Comparison of ENCODE assay signal across 1 cellular context in the genomic region with DNA sequence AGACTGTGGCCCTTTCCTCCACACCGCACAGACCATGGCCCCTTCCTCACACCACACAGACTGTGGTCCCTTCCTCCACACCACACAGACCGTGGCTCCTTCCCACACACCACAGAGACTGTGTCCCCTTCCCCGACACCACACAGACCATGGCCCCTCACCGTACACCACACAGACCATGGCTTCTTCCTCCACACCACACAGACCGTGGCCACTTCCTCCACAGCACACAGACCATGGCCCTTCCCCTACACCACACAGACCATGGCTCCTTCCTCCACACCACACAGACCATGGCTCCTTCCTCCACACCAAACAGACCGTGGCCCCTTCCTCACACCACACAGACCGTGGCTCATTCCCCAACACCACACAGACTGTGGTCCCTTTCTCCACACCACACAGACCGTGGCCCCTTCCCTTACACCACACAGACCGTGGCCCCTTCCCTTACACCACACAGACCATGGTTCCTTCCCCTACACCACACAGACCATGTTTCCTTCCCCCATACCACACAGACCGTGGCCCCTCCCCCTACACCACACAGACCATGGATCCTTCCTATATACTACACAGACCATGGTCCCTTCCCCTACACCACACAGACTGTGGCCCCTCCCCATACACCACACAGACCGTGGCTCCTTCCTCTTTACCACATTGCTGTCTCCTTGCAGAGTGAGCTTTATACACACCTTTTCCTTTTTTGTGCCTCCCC.
TF ChIP-seq lines count a peak whose summit lies in the region.

No MANE protein-coding gene starts in this region.

TF ChIP-seq in GM12878, 131 proteins besides CTCF, POLR2A, EP300 and RAD21 (continued from another document):
- TF ChIP-seq, protein P1, sequence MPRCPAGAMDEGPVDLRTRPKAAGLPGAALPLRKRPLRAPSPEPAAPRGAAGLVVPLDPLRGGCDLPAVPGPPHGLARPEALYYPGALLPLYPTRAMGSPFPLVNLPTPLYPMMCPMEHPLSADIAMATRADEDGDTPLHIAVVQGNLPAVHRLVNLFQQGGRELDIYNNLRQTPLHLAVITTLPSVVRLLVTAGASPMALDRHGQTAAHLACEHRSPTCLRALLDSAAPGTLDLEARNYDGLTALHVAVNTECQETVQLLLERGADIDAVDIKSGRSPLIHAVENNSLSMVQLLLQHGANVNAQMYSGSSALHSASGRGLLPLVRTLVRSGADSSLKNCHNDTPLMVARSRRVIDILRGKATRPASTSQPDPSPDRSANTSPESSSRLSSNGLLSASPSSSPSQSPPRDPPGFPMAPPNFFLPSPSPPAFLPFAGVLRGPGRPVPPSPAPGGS (IDR thresholded peaks at IDR 0.05; ENCODE audit: borderline replicate concordance, insufficient read depth, low read depth, low read length, poor library complexity, severe bottlenecking) = no peak
- TF ChIP-seq, protein P2, sequence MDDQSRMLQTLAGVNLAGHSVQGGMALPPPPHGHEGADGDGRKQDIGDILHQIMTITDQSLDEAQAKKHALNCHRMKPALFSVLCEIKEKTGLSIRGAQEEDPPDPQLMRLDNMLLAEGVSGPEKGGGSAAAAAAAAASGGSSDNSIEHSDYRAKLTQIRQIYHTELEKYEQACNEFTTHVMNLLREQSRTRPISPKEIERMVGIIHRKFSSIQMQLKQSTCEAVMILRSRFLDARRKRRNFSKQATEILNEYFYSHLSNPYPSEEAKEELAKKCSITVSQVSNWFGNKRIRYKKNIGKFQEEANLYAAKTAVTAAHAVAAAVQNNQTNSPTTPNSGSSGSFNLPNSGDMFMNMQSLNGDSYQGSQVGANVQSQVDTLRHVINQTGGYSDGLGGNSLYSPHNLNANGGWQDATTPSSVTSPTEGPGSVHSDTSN (IDR thresholded peaks at IDR 0.05; ENCODE audit: insufficient replicate concordance, low read depth, low read length) = no peak
- TF ChIP-seq NR2C2 (IDR thresholded peaks at IDR 0.05; ENCODE audit: borderline replicate concordance, control insufficient read depth, insufficient read length, low read depth) (peak; percentile 17), RBBP5 (conservative IDR thresholded peaks at IDR 0.05) (no peak), SRF (IDR thresholded peaks at IDR 0.05; ENCODE audit: low read depth in 2 of 2, low read length in 2 of 2) (no peak), NFXL1 (IDR thresholded peaks at IDR 0.05; ENCODE audit: borderline replicate concordance) (no peak), PML (IDR thresholded peaks at IDR 0.05; ENCODE audit: low read length) (no peak)
